ENCODE assay signal across 9 cellular contexts in genomic region chr3:67947808-67948508, GRCh38.
DNase-seq lines count a peak whose midpoint lies in the region.
"Had no signal": no experiment of that assay in that cellular context is flagged by ENCODE, and none has a peak within 500 bp of the region (broad histone marks: within the 10 kb centered on the region; RNA-seq: fewer than 3 reads in every experiment).

No MANE protein-coding gene starts in this region.

- intact Hi-C loops in activated CD4-positive, alpha-beta T cell treated with anti-CD3 and anti-CD28 coated beads, Interleukin-2, amount 10 ng/mL, durations not matched to agents 24 days and 14 days (cut with micrococcal nuclease) = no loop called here

- H3K4me1 Mint-ChIP-seq in activated CD4-positive, alpha-beta T cell treated with anti-CD3 and anti-CD28 coated beads, Interleukin-2, amount 10 ng/mL, durations not matched to agents 24 days and 14 days = peaks cover 9% of the 10 kb centered on the region

- no peak overlapping the region for H3K4me3 ChIP-seq in HUES64 (ENCODE audit: low read length)
- peak overlapping the region; percentile 35 for H3K4me3 ChIP-seq in effector memory CD4-positive, alpha-beta T cell (ENCODE audit: insufficient read depth, low read depth, low read length, poor library complexity, severe bottlenecking)
- H3K4me3 ChIP-seq: breast epithelium had no signal

- H3K36me3 Mint-ChIP-seq in activated CD4-positive, alpha-beta T cell treated with anti-CD3 and anti-CD28 coated beads, Interleukin-2, amount 10 ng/mL, durations not matched to agents 24 days and 14 days (ENCODE audit: low read depth) = no peaks in the 10 kb centered on the region

- peak; percentile 86 for DNase-seq in activated CD4-positive, alpha-beta T cell treated with anti-CD3 and anti-CD28 coated beads, Interleukin-2, amount 10 ng/mL, durations not matched to agents 24 days and 14 days
- DNase-seq in effector memory CD4-positive, alpha-beta T cell = peak; percentile 18 to 52 (median 44)
- peak; percentile 1 to 23 (median 11) for DNase-seq in stimulated activated CD4-positive, alpha-beta T cell treated with anti-CD3 and anti-CD28 coated beads, TNF-alpha, amount 100 ng/mL, for 48 hours (ENCODE audit: low read depth in 3 of 3)
- DNase-seq in NCI-H1694 treated with DMSO at 0.1 percent for 48 hours (lab: John Stamatoyannopoulos, UW) = no peak
- DNase-seq in midbrain (lab: John Stamatoyannopoulos, UW) = no peak
- DNase-seq in NCI-H1694 (lab: John Stamatoyannopoulos, UW) = no peak
- no peak for DNase-seq in SKM-1 treated with dmso at 0.1 percent for 144 hours (lab: John Stamatoyannopoulos, UW; ENCODE audit: unreplicated experiment)

- H3K9ac ChIP-seq in HUES64 (ENCODE audit: low read depth, low read length) = peak overlapping the region; percentile 42; the same call in 1 of the 2 replicates

- no peaks in the 10 kb centered on the region for H3K9me3 ChIP-seq in HUES64 (ENCODE audit: insufficient read depth, low read depth, low read length)
- no peaks in the 10 kb centered on the region for H3K9me3 ChIP-seq in effector memory CD4-positive, alpha-beta T cell (ENCODE audit: control insufficient read depth, low read length)

- H3K27me3 Mint-ChIP-seq in activated CD4-positive, alpha-beta T cell treated with anti-CD3 and anti-CD28 coated beads, Interleukin-2, amount 10 ng/mL, durations not matched to agents 24 days and 14 days = no peaks in the 10 kb centered on the region

- H3K4me1 ChIP-seq in HUES64 (ENCODE audit: insufficient read depth, low read length) = peaks cover 8% of the 10 kb centered on the region; the same call in 1 of the 2 replicates
- peaks cover 5% of the 10 kb centered on the region for H3K4me1 ChIP-seq in effector memory CD4-positive, alpha-beta T cell (ENCODE audit: control insufficient read depth, insufficient read depth, low read length, poor library complexity, severe bottlenecking)
- H3K4me1 ChIP-seq: breast epithelium had no signal

- 58% methylated on average over 13 of the region's 13 CpGs for WGBS in HUES64

- H3K4me3 Mint-ChIP-seq in activated CD4-positive, alpha-beta T cell treated with anti-CD3 and anti-CD28 coated beads, Interleukin-2, amount 10 ng/mL, durations not matched to agents 24 days and 14 days = peak overlapping the region; percentile 37

- H3K27ac ChIP-seq in HUES64 (ENCODE audit: low read depth, low read length) = peak overlapping the region; percentile 47; the same call in 1 of the 2 replicates
- H3K27ac ChIP-seq in effector memory CD4-positive, alpha-beta T cell (ENCODE audit: insufficient read depth, low read length, poor library complexity, severe bottlenecking) = no peak overlapping the region
- H3K27ac ChIP-seq: breast epithelium had no signal

- H3K27me3 ChIP-seq in HUES64 (ENCODE audit: insufficient read depth, low read length) = no peaks in the 10 kb centered on the region
- no peaks in the 10 kb centered on the region for H3K27me3 ChIP-seq in effector memory CD4-positive, alpha-beta T cell (replicated peaks; ENCODE audit: control insufficient read depth, insufficient read depth, low read length, poor library complexity, severe bottlenecking)
- H3K27me3 ChIP-seq: breast epithelium had no signal

- H3K36me3 ChIP-seq in HUES64 (ENCODE audit: insufficient read depth, low read length) = no peaks in the 10 kb centered on the region
- no peaks in the 10 kb centered on the region for H3K36me3 ChIP-seq in effector memory CD4-positive, alpha-beta T cell (ENCODE audit: control insufficient read depth, insufficient read depth, low read length)
- H3K36me3 ChIP-seq: breast epithelium had no signal

- peaks cover 9% of the 10 kb centered on the region for H3K9me3 Mint-ChIP-seq in activated CD4-positive, alpha-beta T cell treated with anti-CD3 and anti-CD28 coated beads, Interleukin-2, amount 10 ng/mL, durations not matched to agents 24 days and 14 days

- no peak overlapping the region for H3K27ac Mint-ChIP-seq in activated CD4-positive, alpha-beta T cell treated with anti-CD3 and anti-CD28 coated beads, Interleukin-2, amount 10 ng/mL, durations not matched to agents 24 days and 14 days

Comparison
In these comparisons a context has a peak if more than half of its experiments do, and no peak if none do; other contexts are left out.
1. DNase-seq: peak in activated CD4-positive, alpha-beta T cell treated with anti-CD3 and anti-CD28 coated beads, Interleukin-2, amount 10 ng/mL, durations not matched to agents 24 days and 14 days (single experiment), effector memory CD4-positive, alpha-beta T cell (3 of 3) and stimulated activated CD4-positive, alpha-beta T cell treated with anti-CD3 and anti-CD28 coated beads, TNF-alpha, amount 100 ng/mL, for 48 hours (3 of 3); none in NCI-H1694 treated with DMSO at 0.1 percent for 48 hours (single experiment), midbrain (single experiment), NCI-H1694 (single experiment) and SKM-1 treated with dmso at 0.1 percent for 144 hours (single experiment).